Comparison of ENCODE assay signal across 1 cellular context in the genomic region with DNA sequence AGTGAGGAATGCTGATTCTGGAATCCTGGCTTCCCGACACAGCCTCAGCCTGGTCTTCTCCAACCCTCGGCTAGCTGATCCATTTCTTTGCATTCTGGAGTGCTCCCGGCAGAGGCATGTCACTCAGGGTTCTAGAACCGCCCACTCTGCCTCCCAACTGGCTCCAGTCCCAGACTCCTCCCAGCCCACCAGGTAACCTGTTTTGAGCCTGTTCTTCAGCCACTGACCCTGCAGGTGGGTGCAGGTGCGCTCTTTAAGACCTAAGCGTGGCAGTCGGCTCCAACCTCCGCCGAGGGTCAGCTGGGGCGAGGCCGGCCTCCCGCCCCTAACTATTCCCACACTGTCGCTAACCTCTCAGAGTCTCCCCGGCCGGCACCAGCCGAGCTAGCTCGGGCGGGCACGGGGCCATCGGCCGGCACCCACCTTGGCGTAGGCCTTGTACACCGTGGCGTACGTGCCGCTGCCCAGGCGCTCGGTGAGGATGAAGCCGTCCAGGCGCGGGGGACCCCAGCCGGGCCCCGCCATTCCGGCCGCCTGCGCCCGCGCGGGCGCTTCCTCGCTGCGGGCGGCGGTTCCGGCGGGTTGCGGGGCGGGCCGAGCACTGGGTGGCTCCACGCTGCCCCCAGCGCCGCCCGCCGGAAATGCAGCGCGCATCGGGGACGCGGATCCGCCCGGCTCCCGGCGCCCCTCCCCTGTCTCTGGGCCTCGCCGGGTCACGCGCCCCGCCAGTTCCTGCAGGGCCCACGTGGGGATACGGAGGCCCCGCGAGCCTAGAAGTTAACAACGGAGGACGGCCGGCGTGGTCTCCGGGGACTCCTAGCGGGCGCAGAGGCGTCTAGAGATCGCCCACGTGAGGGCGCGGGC.
TF ChIP-seq lines count a peak whose summit lies in the region.

A gene with protein sequence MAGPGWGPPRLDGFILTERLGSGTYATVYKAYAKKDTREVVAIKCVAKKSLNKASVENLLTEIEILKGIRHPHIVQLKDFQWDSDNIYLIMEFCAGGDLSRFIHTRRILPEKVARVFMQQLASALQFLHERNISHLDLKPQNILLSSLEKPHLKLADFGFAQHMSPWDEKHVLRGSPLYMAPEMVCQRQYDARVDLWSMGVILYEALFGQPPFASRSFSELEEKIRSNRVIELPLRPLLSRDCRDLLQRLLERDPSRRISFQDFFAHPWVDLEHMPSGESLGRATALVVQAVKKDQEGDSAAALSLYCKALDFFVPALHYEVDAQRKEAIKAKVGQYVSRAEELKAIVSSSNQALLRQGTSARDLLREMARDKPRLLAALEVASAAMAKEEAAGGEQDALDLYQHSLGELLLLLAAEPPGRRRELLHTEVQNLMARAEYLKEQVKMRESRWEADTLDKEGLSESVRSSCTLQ (minus strand): TSS at position 576 of the 864 bp plus-strand sequence. CDS start 51 bp downstream, at position 525.

TF ChIP-seq in HepG2, 621 proteins besides CTCF, POLR2A, EP300 and RAD21 (continued from another document and continues in another):
- TF ChIP-seq, protein P1, sequence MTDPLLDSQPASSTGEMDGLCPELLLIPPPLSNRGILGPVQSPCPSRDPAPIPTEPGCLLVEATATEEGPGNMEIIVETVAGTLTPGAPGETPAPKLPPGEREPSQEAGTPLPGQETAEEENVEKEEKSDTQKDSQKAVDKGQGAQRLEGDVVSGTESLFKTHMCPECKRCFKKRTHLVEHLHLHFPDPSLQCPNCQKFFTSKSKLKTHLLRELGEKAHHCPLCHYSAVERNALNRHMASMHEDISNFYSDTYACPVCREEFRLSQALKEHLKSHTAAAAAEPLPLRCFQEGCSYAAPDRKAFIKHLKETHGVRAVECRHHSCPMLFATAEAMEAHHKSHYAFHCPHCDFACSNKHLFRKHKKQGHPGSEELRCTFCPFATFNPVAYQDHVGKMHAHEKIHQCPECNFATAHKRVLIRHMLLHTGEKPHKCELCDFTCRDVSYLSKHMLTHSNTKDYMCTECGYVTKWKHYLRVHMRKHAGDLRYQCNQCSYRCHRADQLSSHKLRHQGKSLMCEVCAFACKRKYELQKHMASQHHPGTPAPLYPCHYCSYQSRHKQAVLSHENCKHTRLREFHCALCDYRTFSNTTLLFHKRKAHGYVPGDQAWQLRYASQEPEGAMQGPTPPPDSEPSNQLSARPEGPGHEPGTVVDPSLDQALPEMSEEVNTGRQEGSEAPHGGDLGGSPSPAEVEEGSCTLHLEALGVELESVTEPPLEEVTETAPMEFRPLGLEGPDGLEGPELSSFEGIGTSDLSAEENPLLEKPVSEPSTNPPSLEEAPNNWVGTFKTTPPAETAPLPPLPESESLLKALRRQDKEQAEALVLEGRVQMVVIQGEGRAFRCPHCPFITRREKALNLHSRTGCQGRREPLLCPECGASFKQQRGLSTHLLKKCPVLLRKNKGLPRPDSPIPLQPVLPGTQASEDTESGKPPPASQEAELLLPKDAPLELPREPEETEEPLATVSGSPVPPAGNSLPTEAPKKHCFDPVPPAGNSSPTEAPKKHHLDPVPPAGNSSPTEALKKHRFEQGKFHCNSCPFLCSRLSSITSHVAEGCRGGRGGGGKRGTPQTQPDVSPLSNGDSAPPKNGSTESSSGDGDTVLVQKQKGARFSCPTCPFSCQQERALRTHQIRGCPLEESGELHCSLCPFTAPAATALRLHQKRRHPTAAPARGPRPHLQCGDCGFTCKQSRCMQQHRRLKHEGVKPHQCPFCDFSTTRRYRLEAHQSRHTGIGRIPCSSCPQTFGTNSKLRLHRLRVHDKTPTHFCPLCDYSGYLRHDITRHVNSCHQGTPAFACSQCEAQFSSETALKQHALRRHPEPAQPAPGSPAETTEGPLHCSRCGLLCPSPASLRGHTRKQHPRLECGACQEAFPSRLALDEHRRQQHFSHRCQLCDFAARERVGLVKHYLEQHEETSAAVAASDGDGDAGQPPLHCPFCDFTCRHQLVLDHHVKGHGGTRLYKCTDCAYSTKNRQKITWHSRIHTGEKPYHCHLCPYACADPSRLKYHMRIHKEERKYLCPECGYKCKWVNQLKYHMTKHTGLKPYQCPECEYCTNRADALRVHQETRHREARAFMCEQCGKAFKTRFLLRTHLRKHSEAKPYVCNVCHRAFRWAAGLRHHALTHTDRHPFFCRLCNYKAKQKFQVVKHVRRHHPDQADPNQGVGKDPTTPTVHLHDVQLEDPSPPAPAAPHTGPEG (CRISPR knock-in tag; IDR thresholded peaks at IDR 0.05), result peak; percentile 95
- TF ChIP-seq ZEB1 (IDR thresholded peaks at IDR 0.05; ENCODE audit: insufficient replicate concordance, low read depth) (peak; percentile 97), ZNF20 (CRISPR knock-in tag; IDR thresholded peaks at IDR 0.05) (no peak), GABPB1 (CRISPR knock-in tag; IDR thresholded peaks at IDR 0.05) (peak; percentile 85), ZNF33A (CRISPR knock-in tag; IDR thresholded peaks at IDR 0.05; ENCODE audit: borderline replicate concordance) (no peak), GLI4 (CRISPR knock-in tag; IDR thresholded peaks at IDR 0.05; ENCODE audit: borderline replicate concordance) (no peak), AGO2 (optimal IDR thresholded peaks at IDR 0.05; ENCODE audit: low read depth, low read length) (peak; percentile 96), CENPX (CRISPR knock-in tag; IDR thresholded peaks at IDR 0.05) (no peak), TSC22D2 (CRISPR knock-in tag; IDR thresholded peaks at IDR 0.05; ENCODE audit: borderline replicate concordance) (no peak), TCF12 (IDR thresholded peaks at IDR 0.05) (no peak), TCF12 (CRISPR knock-in tag; IDR thresholded peaks at IDR 0.05) (no peak), TGIF2 (CRISPR knock-in tag; IDR thresholded peaks at IDR 0.05) (no peak), HOXA9 (CRISPR knock-in tag; IDR thresholded peaks at IDR 0.05; ENCODE audit: borderline replicate concordance) (peak; percentile 16; the same call in 1 of the 2 replicates), ZFP41 (CRISPR knock-in tag; IDR thresholded peaks at IDR 0.05; ENCODE audit: borderline replicate concordance) (no peak), ZNF138 (CRISPR knock-in tag; IDR thresholded peaks at IDR 0.05; ENCODE audit: low read depth) (no peak), ZNF678 (CRISPR knock-in tag; IDR thresholded peaks at IDR 0.05) (peak; percentile 16; the same call in 1 of the 2 replicates), ZNF10 (CRISPR knock-in tag; IDR thresholded peaks at IDR 0.05; ENCODE audit: borderline replicate concordance, low read depth) (no peak), ZNF556 (CRISPR knock-in tag; IDR thresholded peaks at IDR 0.05; ENCODE audit: borderline replicate concordance) (peak; percentile 28; the same call in 1 of the 2 replicates), ZNF552 (CRISPR knock-in tag; IDR thresholded peaks at IDR 0.05; ENCODE audit: borderline replicate concordance) (peak; percentile 79; the same call in 1 of the 2 replicates), CHD2 (IDR thresholded peaks at IDR 0.05; ENCODE audit: low read depth, low read length) (no peak; the same call in 1 of the 2 replicates), SAP130 (CRISPR knock-in tag; IDR thresholded peaks at IDR 0.05; ENCODE audit: low read depth) (peak; percentile 79), ZKSCAN1 (IDR thresholded peaks at IDR 0.05; ENCODE audit: low read length) (no peak), HDAC1 (CRISPR knock-in tag; IDR thresholded peaks at IDR 0.05) (peak; percentile 54; the same call in 1 of the 2 replicates), ZNF292 (CRISPR knock-in tag; IDR thresholded peaks at IDR 0.05; ENCODE audit: borderline replicate concordance, low read depth) (no peak), HNRNPH1 (optimal IDR thresholded peaks at IDR 0.05; ENCODE audit: low read depth, low read length) (no peak), FOXM1 (CRISPR knock-in tag; IDR thresholded peaks at IDR 0.05) (no peak), ZNF776 (CRISPR knock-in tag; IDR thresholded peaks at IDR 0.05) (no peak; the same call in 1 of the 2 replicates), MYNN (CRISPR knock-in tag; IDR thresholded peaks at IDR 0.05; ENCODE audit: low read depth) (no peak), SNRNP70 (IDR thresholded peaks at IDR 0.05; ENCODE audit: low read depth, low read length) (no peak), ZC3H13 (CRISPR knock-in tag; IDR thresholded peaks at IDR 0.05) (peak; percentile 59; the same call in 1 of the 2 replicates), PHF20 (CRISPR knock-in tag; IDR thresholded peaks at IDR 0.05) (no peak)
- TF ChIP-seq, protein P2, sequence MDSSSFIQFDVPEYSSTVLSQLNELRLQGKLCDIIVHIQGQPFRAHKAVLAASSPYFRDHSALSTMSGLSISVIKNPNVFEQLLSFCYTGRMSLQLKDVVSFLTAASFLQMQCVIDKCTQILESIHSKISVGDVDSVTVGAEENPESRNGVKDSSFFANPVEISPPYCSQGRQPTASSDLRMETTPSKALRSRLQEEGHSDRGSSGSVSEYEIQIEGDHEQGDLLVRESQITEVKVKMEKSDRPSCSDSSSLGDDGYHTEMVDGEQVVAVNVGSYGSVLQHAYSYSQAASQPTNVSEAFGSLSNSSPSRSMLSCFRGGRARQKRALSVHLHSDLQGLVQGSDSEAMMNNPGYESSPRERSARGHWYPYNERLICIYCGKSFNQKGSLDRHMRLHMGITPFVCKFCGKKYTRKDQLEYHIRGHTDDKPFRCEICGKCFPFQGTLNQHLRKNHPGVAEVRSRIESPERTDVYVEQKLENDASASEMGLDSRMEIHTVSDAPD (CRISPR knock-in tag; IDR thresholded peaks at IDR 0.05), result 0 out of 2 replicates have a peak, but pooled peaks have one; percentile 38
- TF ChIP-seq, protein P3, sequence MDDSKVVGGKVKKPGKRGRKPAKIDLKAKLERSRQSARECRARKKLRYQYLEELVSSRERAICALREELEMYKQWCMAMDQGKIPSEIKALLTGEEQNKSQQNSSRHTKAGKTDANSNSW (CRISPR knock-in tag; IDR thresholded peaks at IDR 0.05; ENCODE audit: borderline replicate concordance), result 0 out of 2 replicates have a peak, but pooled peaks have one; percentile 66
- TF ChIP-seq, protein P4, sequence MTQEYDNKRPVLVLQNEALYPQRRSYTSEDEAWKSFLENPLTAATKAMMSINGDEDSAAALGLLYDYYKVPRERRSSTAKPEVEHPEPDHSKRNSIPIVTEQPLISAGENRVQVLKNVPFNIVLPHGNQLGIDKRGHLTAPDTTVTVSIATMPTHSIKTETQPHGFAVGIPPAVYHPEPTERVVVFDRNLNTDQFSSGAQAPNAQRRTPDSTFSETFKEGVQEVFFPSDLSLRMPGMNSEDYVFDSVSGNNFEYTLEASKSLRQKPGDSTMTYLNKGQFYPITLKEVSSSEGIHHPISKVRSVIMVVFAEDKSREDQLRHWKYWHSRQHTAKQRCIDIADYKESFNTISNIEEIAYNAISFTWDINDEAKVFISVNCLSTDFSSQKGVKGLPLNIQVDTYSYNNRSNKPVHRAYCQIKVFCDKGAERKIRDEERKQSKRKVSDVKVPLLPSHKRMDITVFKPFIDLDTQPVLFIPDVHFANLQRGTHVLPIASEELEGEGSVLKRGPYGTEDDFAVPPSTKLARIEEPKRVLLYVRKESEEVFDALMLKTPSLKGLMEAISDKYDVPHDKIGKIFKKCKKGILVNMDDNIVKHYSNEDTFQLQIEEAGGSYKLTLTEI (CRISPR knock-in tag; conservative IDR thresholded peaks at IDR 0.05), result no peak
- TF ChIP-seq, protein P5, sequence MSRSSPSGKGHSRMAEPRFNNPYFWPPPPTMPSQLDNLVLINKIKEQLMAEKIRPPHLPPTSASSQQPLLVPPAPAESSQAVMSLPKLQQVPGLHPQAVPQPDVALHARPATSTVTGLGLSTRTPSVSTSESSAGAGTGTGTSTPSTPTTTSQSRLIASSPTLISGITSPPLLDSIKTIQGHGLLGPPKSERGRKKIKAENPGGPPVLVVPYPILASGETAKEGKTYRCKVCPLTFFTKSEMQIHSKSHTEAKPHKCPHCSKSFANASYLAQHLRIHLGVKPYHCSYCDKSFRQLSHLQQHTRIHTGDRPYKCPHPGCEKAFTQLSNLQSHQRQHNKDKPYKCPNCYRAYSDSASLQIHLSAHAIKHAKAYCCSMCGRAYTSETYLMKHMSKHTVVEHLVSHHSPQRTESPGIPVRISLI (CRISPR knock-in tag; IDR thresholded peaks at IDR 0.05; ENCODE audit: borderline replicate concordance), result no peak
- TF ChIP-seq, protein P6, sequence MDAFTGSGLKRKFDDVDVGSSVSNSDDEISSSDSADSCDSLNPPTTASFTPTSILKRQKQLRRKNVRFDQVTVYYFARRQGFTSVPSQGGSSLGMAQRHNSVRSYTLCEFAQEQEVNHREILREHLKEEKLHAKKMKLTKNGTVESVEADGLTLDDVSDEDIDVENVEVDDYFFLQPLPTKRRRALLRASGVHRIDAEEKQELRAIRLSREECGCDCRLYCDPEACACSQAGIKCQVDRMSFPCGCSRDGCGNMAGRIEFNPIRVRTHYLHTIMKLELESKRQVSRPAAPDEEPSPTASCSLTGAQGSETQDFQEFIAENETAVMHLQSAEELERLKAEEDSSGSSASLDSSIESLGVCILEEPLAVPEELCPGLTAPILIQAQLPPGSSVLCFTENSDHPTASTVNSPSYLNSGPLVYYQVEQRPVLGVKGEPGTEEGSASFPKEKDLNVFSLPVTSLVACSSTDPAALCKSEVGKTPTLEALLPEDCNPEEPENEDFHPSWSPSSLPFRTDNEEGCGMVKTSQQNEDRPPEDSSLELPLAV (CRISPR knock-in tag; conservative IDR thresholded peaks at IDR 0.05; ENCODE audit: low read depth), result no peak
- TF ChIP-seq, protein P7, sequence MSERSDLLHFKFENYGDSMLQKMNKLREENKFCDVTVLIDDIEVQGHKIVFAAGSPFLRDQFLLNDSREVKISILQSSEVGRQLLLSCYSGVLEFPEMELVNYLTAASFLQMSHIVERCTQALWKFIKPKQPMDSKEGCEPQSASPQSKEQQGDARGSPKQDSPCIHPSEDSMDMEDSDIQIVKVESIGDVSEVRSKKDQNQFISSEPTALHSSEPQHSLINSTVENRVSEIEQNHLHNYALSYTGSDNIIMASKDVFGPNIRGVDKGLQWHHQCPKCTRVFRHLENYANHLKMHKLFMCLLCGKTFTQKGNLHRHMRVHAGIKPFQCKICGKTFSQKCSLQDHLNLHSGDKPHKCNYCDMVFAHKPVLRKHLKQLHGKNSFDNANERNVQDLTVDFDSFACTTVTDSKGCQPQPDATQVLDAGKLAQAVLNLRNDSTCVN (CRISPR knock-in tag; IDR thresholded peaks at IDR 0.05; ENCODE audit: borderline replicate concordance), result no peak; the same call in 1 of the 2 replicates
